Comparison of ENCODE assay signal across 8 cellular contexts in genomic region chr6:166907373-166907841, GRCh38. TPM values are rescaled to one million over a fixed set of nuclear protein-coding genes. Genes with fewer than 3 reads are reported as not detected.
DNase-seq lines count a peak whose midpoint lies in the region; ATAC-seq and TF ChIP-seq lines count a peak whose summit lies in the region.

No MANE protein-coding gene starts in this region.

- peaks cover 15% of the 10 kb centered on the region for H3K4me1 Mint-ChIP-seq in central memory CD8-positive, alpha-beta T cell
- no peaks in the 10 kb centered on the region for H3K4me1 Mint-ChIP-seq in mesothelial cell of epicardium

- H3K4me3 Mint-ChIP-seq in central memory CD8-positive, alpha-beta T cell: no peak overlapping the region
- no peak overlapping the region for H3K4me3 Mint-ChIP-seq in mesothelial cell of epicardium

- no peaks in the 10 kb centered on the region for H3K36me3 ChIP-seq in tibial artery

- peak; percentile 96 for ATAC-seq in GM18511 (IDR thresholded peaks at IDR 0.05; ENCODE audit: unreplicated experiment)
- ATAC-seq in GM21423 (IDR thresholded peaks at IDR 0.05; ENCODE audit: unreplicated experiment): peak; percentile 89
- peak; percentile 86 for ATAC-seq in HG03442 (IDR thresholded peaks at IDR 0.05; ENCODE audit: unreplicated experiment)
- no peak for ATAC-seq in central memory CD8-positive, alpha-beta T cell (replicated peaks; ENCODE audit: extremely low read depth, poor library complexity, severe bottlenecking)

- intact Hi-C loops in tibial artery (cut with DNase I; ENCODE audit: low total_unique reads): no loop called here

- peaks cover 0 to 9% (median 5%) of the 10 kb centered on the region in 4 donors for H3K4me1 ChIP-seq in tibial artery

- peak overlapping the region; percentile 67 for H3K27ac Mint-ChIP-seq in central memory CD8-positive, alpha-beta T cell (ENCODE audit: low read depth)
- H3K27ac Mint-ChIP-seq in mesothelial cell of epicardium: no peak overlapping the region

- no peak overlapping the region for H3K4me3 ChIP-seq in tibial artery

- TF ChIP-seq CTCF in tibial artery (IDR thresholded peaks at IDR 0.05): no peak
- TF ChIP-seq CTCF in mesothelial cell of epicardium (IDR thresholded peaks at IDR 0.05; ENCODE audit: unreplicated experiment): no peak

- no peak for DNase-seq in central memory CD8-positive, alpha-beta T cell (ENCODE audit: low spot score in 2 of 2)
- DNase-seq in tibial artery (no peak), DMS79 treated with DMSO at 0.1 percent for 48 hours (lab: John Stamatoyannopoulos, UW) (no peak), mesothelial cell of epicardium (ENCODE audit: low spot score in 2 of 2, unreplicated experiment in 2 of 2) (no peak)
- no peak for DNase-seq in activated effector memory CD4-positive, alpha-beta T cell treated with Interleukin-2 at 50 U/mL for 16 hours

- no peak overlapping the region for H3K27ac ChIP-seq in tibial artery

- H3K27me3 ChIP-seq in tibial artery: peaks cover 0 to 5% of the 10 kb centered on the region in 2 donors

- H3K9me3 ChIP-seq in tibial artery: no peaks in the 10 kb centered on the region

- peaks cover 4% of the 10 kb centered on the region for H3K36me3 Mint-ChIP-seq in central memory CD8-positive, alpha-beta T cell (ENCODE audit: insufficient read depth)
- H3K36me3 Mint-ChIP-seq in mesothelial cell of epicardium: peaks cover 4% of the 10 kb centered on the region

- no peaks in the 10 kb centered on the region for H3K27me3 Mint-ChIP-seq in central memory CD8-positive, alpha-beta T cell
- peaks cover 5% of the 10 kb centered on the region for H3K27me3 Mint-ChIP-seq in mesothelial cell of epicardium (ENCODE audit: low read depth)

- no peaks in the 10 kb centered on the region for H3K9me3 Mint-ChIP-seq in central memory CD8-positive, alpha-beta T cell
- no peaks in the 10 kb centered on the region for H3K9me3 Mint-ChIP-seq in mesothelial cell of epicardium

RNA-seq across cellular contexts. Expression of gene RNASET2, which starts 48.9 kb away (rescaled TPM):
- 37.0 to 42.3 TPM (median 41.5 TPM) in 3 replicates for total RNA-seq in mesothelial cell of epicardium
